In genomic region chr16:89093602-89094251, GRCh38 we compare ENCODE assay signal across 1 cellular context.
A peak's percentile ranks its signal among the peaks of the same experiment; 100 is the strongest.
TF ChIP-seq lines count a peak whose summit lies in the region.

ACSF3 (plus strand) TSS chr16:89093852; CDS start chr16:89100682, 6,830 bp downstream.

TF ChIP-seq in HCT116, 20 proteins besides CTCF, POLR2A, EP300 and RAD21 (continued from another document):
- peak; percentile 84 for TF ChIP-seq POLR2AphosphoS5 (IDR thresholded peaks at IDR 0.05; ENCODE audit: low read depth, low read length)
- TF ChIP-seq ELF1 (IDR thresholded peaks at IDR 0.05; ENCODE audit: borderline replicate concordance, low read depth) = no peak
- peak; percentile 99; the same call in 1 of the 2 replicates for TF ChIP-seq ZFX (IDR thresholded peaks at IDR 0.05)
- TF ChIP-seq TCF7L2 (IDR thresholded peaks at IDR 0.05; ENCODE audit: borderline replicate concordance, extremely low read depth, insufficient read depth, insufficient read length) = peak; percentile 68
TF ChIP-seq in HCT116: peak in this region for 5.
